2 cellular contexts compared by ENCODE assay signal in the genomic region with DNA sequence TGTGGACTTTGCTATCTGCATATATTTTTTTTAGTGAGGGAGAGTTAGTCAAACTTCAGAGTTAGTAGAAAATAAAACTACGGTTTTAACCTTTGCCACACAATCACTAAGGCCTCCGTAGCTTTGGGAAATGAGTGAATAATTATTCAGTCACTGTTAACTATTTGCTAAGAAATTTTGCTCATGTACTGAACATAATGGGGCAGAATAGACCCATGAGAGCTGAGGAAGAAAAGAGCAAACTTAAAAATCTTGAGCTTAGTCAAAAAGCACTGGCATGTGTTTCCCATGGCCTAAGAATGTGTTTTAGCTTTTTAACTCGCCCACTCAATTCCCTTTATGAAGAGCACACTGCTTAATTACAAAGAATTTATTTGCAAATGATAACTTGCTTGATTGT.
TF ChIP-seq lines count a peak whose summit lies in the region.

No MANE protein-coding gene starts in this region.

TF ChIP-seq in SK-N-SH, 30 proteins besides CTCF, POLR2A, EP300 and RAD21:
- TF ChIP-seq POLR2AphosphoS5 (IDR thresholded peaks at IDR 0.05; ENCODE audit: low read depth, low read length) (no peak), RXRA (IDR thresholded peaks at IDR 0.05; ENCODE audit: borderline replicate concordance, low read depth) (no peak)
TF ChIP-seq in SK-N-SH: peak in this region for 0.

TF ChIP-seq in SK-N-SH treated with all-trans-retinoic acid at 6 μM for 48 hours, 23 proteins besides CTCF, POLR2A, EP300 and RAD21:
- TF ChIP-seq, protein P1, sequence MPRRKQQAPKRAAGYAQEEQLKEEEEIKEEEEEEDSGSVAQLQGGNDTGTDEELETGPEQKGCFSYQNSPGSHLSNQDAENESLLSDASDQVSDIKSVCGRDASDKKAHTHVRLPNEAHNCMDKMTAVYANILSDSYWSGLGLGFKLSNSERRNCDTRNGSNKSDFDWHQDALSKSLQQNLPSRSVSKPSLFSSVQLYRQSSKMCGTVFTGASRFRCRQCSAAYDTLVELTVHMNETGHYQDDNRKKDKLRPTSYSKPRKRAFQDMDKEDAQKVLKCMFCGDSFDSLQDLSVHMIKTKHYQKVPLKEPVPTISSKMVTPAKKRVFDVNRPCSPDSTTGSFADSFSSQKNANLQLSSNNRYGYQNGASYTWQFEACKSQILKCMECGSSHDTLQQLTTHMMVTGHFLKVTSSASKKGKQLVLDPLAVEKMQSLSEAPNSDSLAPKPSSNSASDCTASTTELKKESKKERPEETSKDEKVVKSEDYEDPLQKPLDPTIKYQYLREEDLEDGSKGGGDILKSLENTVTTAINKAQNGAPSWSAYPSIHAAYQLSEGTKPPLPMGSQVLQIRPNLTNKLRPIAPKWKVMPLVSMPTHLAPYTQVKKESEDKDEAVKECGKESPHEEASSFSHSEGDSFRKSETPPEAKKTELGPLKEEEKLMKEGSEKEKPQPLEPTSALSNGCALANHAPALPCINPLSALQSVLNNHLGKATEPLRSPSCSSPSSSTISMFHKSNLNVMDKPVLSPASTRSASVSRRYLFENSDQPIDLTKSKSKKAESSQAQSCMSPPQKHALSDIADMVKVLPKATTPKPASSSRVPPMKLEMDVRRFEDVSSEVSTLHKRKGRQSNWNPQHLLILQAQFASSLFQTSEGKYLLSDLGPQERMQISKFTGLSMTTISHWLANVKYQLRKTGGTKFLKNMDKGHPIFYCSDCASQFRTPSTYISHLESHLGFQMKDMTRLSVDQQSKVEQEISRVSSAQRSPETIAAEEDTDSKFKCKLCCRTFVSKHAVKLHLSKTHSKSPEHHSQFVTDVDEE (CRISPR knock-in tag; IDR thresholded peaks at IDR 0.05), result no peak
